Comparison of ENCODE assay signal across 1 cellular context in the genomic region with DNA sequence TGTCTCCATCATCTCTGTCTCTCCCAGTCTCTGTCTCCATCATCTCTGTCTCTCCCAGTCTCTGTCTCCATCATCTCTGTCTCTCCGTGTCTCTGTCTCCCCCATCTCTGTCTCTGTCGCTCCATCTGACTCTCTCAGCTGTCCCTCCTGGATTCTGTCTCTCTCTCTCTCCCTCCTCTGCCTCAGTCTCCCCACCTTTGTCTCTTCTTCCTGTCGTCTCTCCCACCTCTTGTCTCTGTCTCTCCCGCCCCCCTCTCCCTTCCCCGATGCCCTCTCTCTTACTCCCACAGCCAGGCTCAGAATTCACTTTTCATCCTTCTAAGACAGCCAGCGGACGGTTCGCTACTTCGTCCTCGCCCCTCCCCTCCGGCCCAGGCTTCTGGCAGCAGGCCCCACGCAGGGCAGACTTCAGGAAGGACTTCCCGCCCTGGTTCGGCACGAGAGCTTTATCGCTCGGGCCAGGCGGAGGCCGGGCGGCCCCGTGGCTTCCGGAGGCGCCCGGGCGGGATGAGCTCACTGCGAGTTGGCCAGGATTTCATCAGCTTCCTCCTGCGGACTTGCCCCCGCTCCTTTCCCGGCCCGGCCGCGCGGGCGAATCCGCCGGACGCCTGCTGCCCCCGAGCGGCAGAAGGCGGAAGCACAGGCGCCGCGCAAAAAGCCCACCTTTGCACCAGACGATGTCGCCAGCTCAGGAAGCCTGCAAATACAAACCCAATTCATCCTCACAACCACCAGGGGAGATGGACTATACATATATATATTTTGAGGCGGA.
TF ChIP-seq lines count a peak whose summit lies in the region.

No MANE protein-coding gene starts in this region.

TF ChIP-seq in K562, 482 proteins besides CTCF, POLR2A, EP300 and RAD21 (continued from another document and continues in another):
- TF ChIP-seq, protein P1, sequence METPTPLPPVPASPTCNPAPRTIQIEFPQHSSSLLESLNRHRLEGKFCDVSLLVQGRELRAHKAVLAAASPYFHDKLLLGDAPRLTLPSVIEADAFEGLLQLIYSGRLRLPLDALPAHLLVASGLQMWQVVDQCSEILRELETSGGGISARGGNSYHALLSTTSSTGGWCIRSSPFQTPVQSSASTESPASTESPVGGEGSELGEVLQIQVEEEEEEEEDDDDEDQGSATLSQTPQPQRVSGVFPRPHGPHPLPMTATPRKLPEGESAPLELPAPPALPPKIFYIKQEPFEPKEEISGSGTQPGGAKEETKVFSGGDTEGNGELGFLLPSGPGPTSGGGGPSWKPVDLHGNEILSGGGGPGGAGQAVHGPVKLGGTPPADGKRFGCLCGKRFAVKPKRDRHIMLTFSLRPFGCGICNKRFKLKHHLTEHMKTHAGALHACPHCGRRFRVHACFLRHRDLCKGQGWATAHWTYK (CRISPR knock-in tag; IDR thresholded peaks at IDR 0.05), result no peak; the same call in 1 of the 2 replicates
- TF ChIP-seq CBX3 (IDR thresholded peaks at IDR 0.05; ENCODE audit: borderline replicate concordance in 1 of 2, low read length in 2 of 2) (peak in 1 of 2 experiments; percentile 68; a peak in 2 of 3 replicates), CBFB (CRISPR knock-in tag; IDR thresholded peaks at IDR 0.05) (peak; percentile 76; the same call in 1 of the 2 replicates), ELF2 (CRISPR knock-in tag; IDR thresholded peaks at IDR 0.05) (peak; percentile 77), NR3C1 (CRISPR knock-in tag; IDR thresholded peaks at IDR 0.05) (no peak), ZNF707 (CRISPR knock-in tag; conservative IDR thresholded peaks at IDR 0.05) (no peak), RAD51 (IDR thresholded peaks at IDR 0.05; ENCODE audit: borderline replicate concordance, low read depth) (peak; percentile 56), DNMT1 (IDR thresholded peaks at IDR 0.05) (peak; percentile 68), ERF (CRISPR knock-in tag; IDR thresholded peaks at IDR 0.05) (no peak), POLR2H (tag; IDR thresholded peaks at IDR 0.05; ENCODE audit: low read depth) (peak; percentile 69; the same call in 1 of the 2 replicates), ZNF830 (CRISPR knock-in tag; IDR thresholded peaks at IDR 0.05) (no peak), SMC3 (conservative IDR thresholded peaks at IDR 0.05; ENCODE audit: insufficient read depth, low read depth, low read length) (peak; percentile 89), CBX2 (IDR thresholded peaks at IDR 0.05; ENCODE audit: insufficient read depth, low read length, poor library complexity, severe bottlenecking) (no peak), E2F3 (CRISPR knock-in tag; IDR thresholded peaks at IDR 0.05) (peak; percentile 66), XRCC5 (IDR thresholded peaks at IDR 0.05; ENCODE audit: low read depth, low read length) (peak; percentile 96; the same call in 1 of the 2 replicates), ZNF583 (CRISPR knock-in tag; IDR thresholded peaks at IDR 0.05) (no peak), SMAD3 (CRISPR knock-in tag; conservative IDR thresholded peaks at IDR 0.05) (peak; percentile 69), KAT7 (CRISPR knock-in tag; IDR thresholded peaks at IDR 0.05; ENCODE audit: borderline replicate concordance) (peak; percentile 92; the same call in 1 of the 2 replicates), SOX6 (IDR thresholded peaks at IDR 0.05) (peak; percentile 92), ARHGAP35 (IDR thresholded peaks at IDR 0.05; ENCODE audit: partially characterized antibody) (peak; percentile 75), RFX1 (IDR thresholded peaks at IDR 0.05) (no peak), HMG20A (CRISPR knock-in tag; conservative IDR thresholded peaks at IDR 0.05) (no peak), PHB2 (IDR thresholded peaks at IDR 0.05; ENCODE audit: low read depth) (peak; percentile 63; the same call in 1 of the 2 replicates), KDM4B (IDR thresholded peaks at IDR 0.05; ENCODE audit: borderline replicate concordance in 2 of 2, low read depth in 1 of 2) (peak in 1 of 2 experiments; percentile 25; a peak in 1 of 4 replicates), NUFIP1 (IDR thresholded peaks at IDR 0.05; ENCODE audit: partially characterized antibody) (peak; percentile 36), ZNF561 (CRISPR knock-in tag; conservative IDR thresholded peaks at IDR 0.05) (no peak), CREM (IDR thresholded peaks at IDR 0.05; ENCODE audit: low read depth) (peak; percentile 66), POLR2B (IDR thresholded peaks at IDR 0.05; ENCODE audit: low read depth, partially characterized antibody) (peak; percentile 82), CBX1 (IDR thresholded peaks at IDR 0.05; ENCODE audit: low read depth) (peak; percentile 98), ZNF175 (CRISPR knock-in tag; IDR thresholded peaks at IDR 0.05; ENCODE audit: low read depth) (peak; percentile 94), GTF2F1 (IDR thresholded peaks at IDR 0.05; ENCODE audit: low read depth, low read length) (no peak), BCOR (IDR thresholded peaks at IDR 0.05) (peak; percentile 100)
- TF ChIP-seq, protein P2, sequence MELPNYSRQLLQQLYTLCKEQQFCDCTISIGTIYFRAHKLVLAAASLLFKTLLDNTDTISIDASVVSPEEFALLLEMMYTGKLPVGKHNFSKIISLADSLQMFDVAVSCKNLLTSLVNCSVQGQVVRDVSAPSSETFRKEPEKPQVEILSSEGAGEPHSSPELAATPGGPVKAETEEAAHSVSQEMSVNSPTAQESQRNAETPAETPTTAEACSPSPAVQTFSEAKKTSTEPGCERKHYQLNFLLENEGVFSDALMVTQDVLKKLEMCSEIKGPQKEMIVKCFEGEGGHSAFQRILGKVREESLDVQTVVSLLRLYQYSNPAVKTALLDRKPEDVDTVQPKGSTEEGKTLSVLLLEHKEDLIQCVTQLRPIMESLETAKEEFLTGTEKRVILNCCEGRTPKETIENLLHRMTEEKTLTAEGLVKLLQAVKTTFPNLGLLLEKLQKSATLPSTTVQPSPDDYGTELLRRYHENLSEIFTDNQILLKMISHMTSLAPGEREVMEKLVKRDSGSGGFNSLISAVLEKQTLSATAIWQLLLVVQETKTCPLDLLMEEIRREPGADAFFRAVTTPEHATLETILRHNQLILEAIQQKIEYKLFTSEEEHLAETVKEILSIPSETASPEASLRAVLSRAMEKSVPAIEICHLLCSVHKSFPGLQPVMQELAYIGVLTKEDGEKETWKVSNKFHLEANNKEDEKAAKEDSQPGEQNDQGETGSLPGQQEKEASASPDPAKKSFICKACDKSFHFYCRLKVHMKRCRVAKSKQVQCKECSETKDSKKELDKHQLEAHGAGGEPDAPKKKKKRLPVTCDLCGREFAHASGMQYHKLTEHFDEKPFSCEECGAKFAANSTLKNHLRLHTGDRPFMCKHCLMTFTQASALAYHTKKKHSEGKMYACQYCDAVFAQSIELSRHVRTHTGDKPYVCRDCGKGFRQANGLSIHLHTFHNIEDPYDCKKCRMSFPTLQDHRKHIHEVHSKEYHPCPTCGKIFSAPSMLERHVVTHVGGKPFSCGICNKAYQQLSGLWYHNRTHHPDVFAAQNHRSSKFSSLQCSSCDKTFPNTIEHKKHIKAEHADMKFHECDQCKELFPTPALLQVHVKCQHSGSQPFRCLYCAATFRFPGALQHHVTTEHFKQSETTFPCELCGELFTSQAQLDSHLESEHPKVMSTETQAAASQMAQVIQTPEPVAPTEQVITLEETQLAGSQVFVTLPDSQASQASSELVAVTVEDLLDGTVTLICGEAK (IDR thresholded peaks at IDR 0.05), result peak; percentile 74
- TF ChIP-seq, protein P2 (CRISPR knock-in tag; IDR thresholded peaks at IDR 0.05), result no peak
- TF ChIP-seq, protein P3, sequence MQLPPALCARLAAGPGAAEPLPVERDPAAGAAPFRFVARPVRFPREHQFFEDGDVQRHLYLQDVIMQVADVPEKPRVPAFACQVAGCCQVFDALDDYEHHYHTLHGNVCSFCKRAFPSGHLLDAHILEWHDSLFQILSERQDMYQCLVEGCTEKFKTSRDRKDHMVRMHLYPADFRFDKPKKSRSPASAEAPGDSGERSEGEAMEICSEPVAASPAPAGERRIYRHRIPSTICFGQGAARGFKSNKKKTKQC (CRISPR knock-in tag; IDR thresholded peaks at IDR 0.05), result peak; percentile 90
- TF ChIP-seq, protein P4, sequence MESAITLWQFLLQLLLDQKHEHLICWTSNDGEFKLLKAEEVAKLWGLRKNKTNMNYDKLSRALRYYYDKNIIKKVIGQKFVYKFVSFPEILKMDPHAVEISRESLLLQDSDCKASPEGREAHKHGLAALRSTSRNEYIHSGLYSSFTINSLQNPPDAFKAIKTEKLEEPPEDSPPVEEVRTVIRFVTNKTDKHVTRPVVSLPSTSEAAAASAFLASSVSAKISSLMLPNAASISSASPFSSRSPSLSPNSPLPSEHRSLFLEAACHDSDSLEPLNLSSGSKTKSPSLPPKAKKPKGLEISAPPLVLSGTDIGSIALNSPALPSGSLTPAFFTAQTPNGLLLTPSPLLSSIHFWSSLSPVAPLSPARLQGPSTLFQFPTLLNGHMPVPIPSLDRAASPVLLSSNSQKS (CRISPR knock-in tag; IDR thresholded peaks at IDR 0.05), result no peak
- TF ChIP-seq, protein P5, sequence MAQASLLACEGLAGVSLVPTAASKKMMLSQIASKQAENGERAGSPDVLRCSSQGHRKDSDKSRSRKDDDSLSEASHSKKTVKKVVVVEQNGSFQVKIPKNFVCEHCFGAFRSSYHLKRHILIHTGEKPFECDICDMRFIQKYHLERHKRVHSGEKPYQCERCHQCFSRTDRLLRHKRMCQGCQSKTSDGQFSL (CRISPR knock-in tag; IDR thresholded peaks at IDR 0.05), result peak; percentile 78
- TF ChIP-seq, protein P5 (tag; IDR thresholded peaks at IDR 0.05), result no peak; a peak in 1 of 4 replicates
- TF ChIP-seq, protein P6, sequence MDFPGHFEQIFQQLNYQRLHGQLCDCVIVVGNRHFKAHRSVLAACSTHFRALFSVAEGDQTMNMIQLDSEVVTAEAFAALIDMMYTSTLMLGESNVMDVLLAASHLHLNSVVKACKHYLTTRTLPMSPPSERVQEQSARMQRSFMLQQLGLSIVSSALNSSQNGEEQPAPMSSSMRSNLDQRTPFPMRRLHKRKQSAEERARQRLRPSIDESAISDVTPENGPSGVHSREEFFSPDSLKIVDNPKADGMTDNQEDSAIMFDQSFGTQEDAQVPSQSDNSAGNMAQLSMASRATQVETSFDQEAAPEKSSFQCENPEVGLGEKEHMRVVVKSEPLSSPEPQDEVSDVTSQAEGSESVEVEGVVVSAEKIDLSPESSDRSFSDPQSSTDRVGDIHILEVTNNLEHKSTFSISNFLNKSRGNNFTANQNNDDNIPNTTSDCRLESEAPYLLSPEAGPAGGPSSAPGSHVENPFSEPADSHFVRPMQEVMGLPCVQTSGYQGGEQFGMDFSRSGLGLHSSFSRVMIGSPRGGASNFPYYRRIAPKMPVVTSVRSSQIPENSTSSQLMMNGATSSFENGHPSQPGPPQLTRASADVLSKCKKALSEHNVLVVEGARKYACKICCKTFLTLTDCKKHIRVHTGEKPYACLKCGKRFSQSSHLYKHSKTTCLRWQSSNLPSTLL (IDR thresholded peaks at IDR 0.05), result 0 out of 2 replicates have a peak, but pooled peaks have one; percentile 68
- TF ChIP-seq, protein P7, sequence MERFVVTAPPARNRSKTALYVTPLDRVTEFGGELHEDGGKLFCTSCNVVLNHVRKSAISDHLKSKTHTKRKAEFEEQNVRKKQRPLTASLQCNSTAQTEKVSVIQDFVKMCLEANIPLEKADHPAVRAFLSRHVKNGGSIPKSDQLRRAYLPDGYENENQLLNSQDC (CRISPR knock-in tag; IDR thresholded peaks at IDR 0.05), result no peak
- TF ChIP-seq, protein P8, sequence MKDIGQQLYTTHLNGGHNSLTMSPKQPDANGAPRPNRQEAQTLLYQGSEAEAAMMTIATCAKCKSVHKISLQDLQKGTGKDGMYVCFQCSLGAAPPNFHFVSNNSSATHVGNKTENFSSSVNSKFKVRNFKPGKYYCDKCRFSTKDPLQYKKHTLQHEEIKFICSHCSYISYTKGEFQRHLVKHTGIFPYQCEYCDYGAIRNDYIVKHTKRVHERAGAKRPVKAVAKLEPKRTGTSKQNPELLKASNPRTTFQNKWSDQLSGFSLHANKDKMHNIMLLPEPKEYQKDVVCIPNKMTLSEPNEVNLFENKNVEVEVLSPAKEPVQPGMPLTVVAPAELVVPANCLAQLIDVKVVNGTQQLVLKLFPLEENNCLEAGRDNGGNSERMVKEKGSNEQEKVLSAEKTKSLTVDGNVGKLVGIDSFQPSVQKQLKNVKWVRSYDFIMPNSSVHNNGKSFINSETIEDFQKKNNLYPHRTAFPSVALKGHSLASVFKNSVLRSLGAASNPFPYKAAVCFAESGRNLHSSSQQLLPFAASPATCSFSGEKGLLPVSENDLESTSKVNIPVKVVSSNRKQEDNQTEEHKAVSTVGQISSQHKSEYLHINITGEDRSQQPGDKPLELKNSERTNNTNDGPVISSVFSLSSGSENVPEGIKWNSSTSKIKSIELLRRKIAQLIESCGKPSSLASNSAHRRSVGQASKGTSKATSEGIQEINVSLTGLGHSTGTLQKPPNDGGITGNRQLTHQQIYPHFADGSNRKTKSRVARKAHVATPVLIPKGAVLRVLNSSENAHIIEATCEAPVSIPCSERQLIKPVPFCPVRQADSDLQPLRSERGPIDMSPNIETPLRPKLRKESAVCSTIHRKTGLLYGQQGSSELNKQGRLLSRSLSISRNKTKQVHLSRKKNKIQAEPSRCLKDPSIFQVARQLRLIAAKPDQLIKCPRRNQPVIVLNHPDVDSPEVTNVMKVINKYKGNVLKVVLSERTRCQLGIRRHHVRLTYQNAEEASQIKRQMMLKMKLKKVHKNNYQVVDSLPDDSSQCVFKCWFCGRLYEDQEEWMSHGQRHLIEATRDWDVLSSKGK (CRISPR knock-in tag; IDR thresholded peaks at IDR 0.05), result no peak
